24 cellular contexts compared by ENCODE assay signal in genomic region chr4:52201705-52202104, GRCh38.
"Had no signal": no experiment of that assay in that cellular context is flagged by ENCODE, and none has a peak within 500 bp of the region (broad histone marks: within the 10 kb centered on the region; RNA-seq: fewer than 3 reads in every experiment).

No MANE protein-coding gene starts in this region.

- H3K27ac ChIP-seq: epithelial cell of prostate, gastroesophageal sphincter, heart left ventricle, pancreas, thyroid gland, upper lobe of right lung, VCaP had no signal

- H3K36me3 Mint-ChIP-seq: immature natural killer cell, memory B cell had no signal

- DNase-seq: activated CD4-positive, alpha-beta T cell treated with anti-CD3 and anti-CD28 coated beads, Interleukin-2, amount 10 ng/mL, durations not matched to agents 7 days and 5 days; activated CD4-positive, CD25-positive, alpha-beta regulatory T cell treated with anti-CD3 and anti-CD28 coated beads, Interleukin-2, amount 50 U/mL, for 72 hours; activated CD8-positive, alpha-beta memory T cell treated with anti-CD3 and anti-CD28 coated beads, Interleukin-2, amount 10 ng/mL, durations not matched to agents 7 days and 5 days; activated CD8-positive, alpha-beta T cell treated with anti-CD3 and anti-CD28 coated beads for 36 hours; activated gamma-delta T cell; activated naive CD4-positive, alpha-beta T cell treated with anti-CD3 and anti-CD28 coated beads, Interleukin-2, amount 50 U/mL, for 16 hours; activated naive CD8-positive, alpha-beta T cell treated with anti-CD3 and anti-CD28 coated beads, Interleukin-2, amount 50 U/mL, for 24 hours; cortex of kidney; heart left ventricle; immature natural killer cell; pancreas; right cardiac atrium; stimulated activated CD4-positive, alpha-beta T cell treated with anti-CD3 and anti-CD28 coated beads, Interleukin-12 subunit alpha, Interleukin-12 subunit beta, amount 100 ng/mL, for 4 hours; substantia nigra; T-helper 2 cell; thyroid gland; upper lobe of right lung had no signal

- H3K27ac Mint-ChIP-seq: activated CD4-positive, alpha-beta T cell treated with anti-CD3 and anti-CD28 coated beads, Interleukin-2, amount 10 ng/mL, durations not matched to agents 7 days and 5 days; activated CD8-positive, alpha-beta memory T cell treated with anti-CD3 and anti-CD28 coated beads, Interleukin-2, amount 10 ng/mL, durations not matched to agents 7 days and 5 days; activated CD8-positive, alpha-beta T cell treated with anti-CD3 and anti-CD28 coated beads for 36 hours; activated naive CD8-positive, alpha-beta T cell treated with anti-CD3 and anti-CD28 coated beads, Interleukin-2, amount 50 U/mL, for 24 hours; activated T-helper 1 cell treated with anti-CD3 and anti-CD28 coated beads, Interleukin-12 subunit alpha, Interleukin-12 subunit beta, Interleukin-2, Interleukin-4 antibody, amounts not matched to agents 30 ng/mL and 10 ng/mL and 1 ng/mL, durations not matched to agents 14 hours and 24 hours and 36 hours; immature natural killer cell; memory B cell; stimulated activated naive CD8-positive, alpha-beta T cell treated with anti-CD3 and anti-CD28 coated beads, Interleukin-15, Interleukin-2, amounts not matched to agents 100 ng/mL and 50 ng/mL, for 24 hours had no signal

- H3K4me1 ChIP-seq: pancreas, upper lobe of right lung had no signal

- H3K27me3 ChIP-seq: gastroesophageal sphincter, pancreas, thyroid gland, upper lobe of right lung had no signal

- H3K27me3 Mint-ChIP-seq: activated CD4-positive, alpha-beta T cell treated with anti-CD3 and anti-CD28 coated beads, Interleukin-2, amount 10 ng/mL, durations not matched to agents 7 days and 5 days; activated CD8-positive, alpha-beta memory T cell treated with anti-CD3 and anti-CD28 coated beads, Interleukin-2, amount 10 ng/mL, durations not matched to agents 7 days and 5 days; activated CD8-positive, alpha-beta T cell treated with anti-CD3 and anti-CD28 coated beads for 36 hours; activated naive CD8-positive, alpha-beta T cell treated with anti-CD3 and anti-CD28 coated beads, Interleukin-2, amount 50 U/mL, for 24 hours; stimulated activated naive CD8-positive, alpha-beta T cell treated with anti-CD3 and anti-CD28 coated beads, Interleukin-15, Interleukin-2, amounts not matched to agents 100 ng/mL and 50 ng/mL, for 24 hours had no signal

- H3K4me3 Mint-ChIP-seq: activated CD4-positive, alpha-beta T cell treated with anti-CD3 and anti-CD28 coated beads, Interleukin-2, amount 10 ng/mL, durations not matched to agents 7 days and 5 days; activated CD8-positive, alpha-beta memory T cell treated with anti-CD3 and anti-CD28 coated beads, Interleukin-2, amount 10 ng/mL, durations not matched to agents 7 days and 5 days; activated CD8-positive, alpha-beta T cell treated with anti-CD3 and anti-CD28 coated beads for 36 hours; activated naive CD8-positive, alpha-beta T cell treated with anti-CD3 and anti-CD28 coated beads, Interleukin-2, amount 50 U/mL, for 24 hours; activated T-helper 1 cell treated with anti-CD3 and anti-CD28 coated beads, Interleukin-12 subunit alpha, Interleukin-12 subunit beta, Interleukin-2, Interleukin-4 antibody, amounts not matched to agents 30 ng/mL and 10 ng/mL and 1 ng/mL, durations not matched to agents 14 hours and 24 hours and 36 hours; immature natural killer cell; memory B cell; nephron; stimulated activated naive CD8-positive, alpha-beta T cell treated with anti-CD3 and anti-CD28 coated beads, Interleukin-15, Interleukin-2, amounts not matched to agents 100 ng/mL and 50 ng/mL, for 24 hours had no signal

- H3K9me3 Mint-ChIP-seq: activated CD8-positive, alpha-beta T cell treated with anti-CD3 and anti-CD28 coated beads for 36 hours; activated naive CD8-positive, alpha-beta T cell treated with anti-CD3 and anti-CD28 coated beads, Interleukin-2, amount 50 U/mL, for 24 hours; nephron; stimulated activated naive CD8-positive, alpha-beta T cell treated with anti-CD3 and anti-CD28 coated beads, Interleukin-15, Interleukin-2, amounts not matched to agents 100 ng/mL and 50 ng/mL, for 24 hours had no signal

- H3K4me1 Mint-ChIP-seq: activated CD4-positive, alpha-beta T cell treated with anti-CD3 and anti-CD28 coated beads, Interleukin-2, amount 10 ng/mL, durations not matched to agents 7 days and 5 days; activated CD8-positive, alpha-beta memory T cell treated with anti-CD3 and anti-CD28 coated beads, Interleukin-2, amount 10 ng/mL, durations not matched to agents 7 days and 5 days; activated naive CD8-positive, alpha-beta T cell treated with anti-CD3 and anti-CD28 coated beads, Interleukin-2, amount 50 U/mL, for 24 hours; immature natural killer cell had no signal

- H3K4me3 ChIP-seq: gastroesophageal sphincter, heart left ventricle, pancreas, thyroid gland, upper lobe of right lung had no signal

- H3K36me3 ChIP-seq: gastroesophageal sphincter, heart left ventricle, pancreas, thyroid gland, upper lobe of right lung had no signal

- ATAC-seq: activated CD8-positive, alpha-beta memory T cell treated with anti-CD3 and anti-CD28 coated beads, Interleukin-2, amount 10 ng/mL, durations not matched to agents 7 days and 5 days; activated CD8-positive, alpha-beta T cell treated with anti-CD3 and anti-CD28 coated beads for 36 hours; activated naive CD8-positive, alpha-beta T cell treated with anti-CD3 and anti-CD28 coated beads, Interleukin-2, amount 50 U/mL, for 24 hours; gastroesophageal sphincter; pancreas; right cardiac atrium; upper lobe of right lung had no signal
